ENCODE assay signal across 1 cellular context in the genomic region with DNA sequence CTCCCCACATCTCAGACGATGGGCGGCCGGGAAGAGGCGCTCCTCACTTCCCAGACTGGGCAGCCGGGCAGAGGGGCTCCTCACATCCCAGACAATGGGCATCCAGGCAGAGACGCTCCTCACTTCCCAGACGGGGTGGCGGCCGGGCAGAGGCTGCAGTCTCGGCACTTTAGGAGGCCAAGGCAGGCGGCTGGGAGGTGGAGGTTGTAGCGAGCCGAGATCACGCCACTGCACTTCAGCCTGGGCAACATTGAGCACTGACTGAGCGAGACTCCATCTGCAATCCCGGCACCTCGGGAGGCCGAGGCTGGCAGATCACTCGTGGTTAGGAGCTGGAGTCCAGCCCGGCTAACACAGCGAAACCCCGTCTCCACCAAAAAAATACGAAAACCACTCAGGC. TPM values are rescaled to one million over a fixed set of nuclear protein-coding genes. Genes with fewer than 3 reads are reported as not detected.
"Had no signal": no experiment of that assay in that cellular context is flagged by ENCODE, and none has a peak within 500 bp of the region (broad histone marks: within the 10 kb centered on the region; RNA-seq: fewer than 3 reads in every experiment).

No MANE protein-coding gene starts in this region.

RNA-seq across cellular contexts. Expression of gene APOD, which starts 16.2 kb away (rescaled TPM):
- total RNA-seq: M059J had no signal
